Comparison of ENCODE assay signal across 18 cellular contexts in genomic region chr3:197392961-197393360, GRCh38.
DNase-seq lines count a peak whose midpoint lies in the region; ATAC-seq and TF ChIP-seq lines count a peak whose summit lies in the region.
"Had no signal": no experiment of that assay in that cellular context is flagged by ENCODE, and none has a peak within 500 bp of the region (broad histone marks: within the 10 kb centered on the region; RNA-seq: fewer than 3 reads in every experiment).

No MANE protein-coding gene starts in this region.

- H3K4me3 ChIP-seq in gastroesophageal sphincter, result no peak overlapping the region
- H3K4me3 ChIP-seq: psoas muscle, spleen, transverse colon had no signal

- WGBS in gastroesophageal sphincter (ENCODE audit: low coverage in 1 of 2), 2 donors, result 33 to 62% methylated on average over 2 to 3 of the region's 3 CpGs

- H3K36me3 ChIP-seq in gastroesophageal sphincter, result no peaks in the 10 kb centered on the region
- H3K36me3 ChIP-seq: spleen, transverse colon, WERI-Rb-1 had no signal

- no peak for TF ChIP-seq EP300 in gastroesophageal sphincter (IDR thresholded peaks at IDR 0.05)

- no peak for TF ChIP-seq CTCF in gastroesophageal sphincter (IDR thresholded peaks at IDR 0.05)

- DNase-seq in Daoy (ENCODE audit: low read depth), result peak; percentile 22
- DNase-seq in LHCN-M2 (ENCODE audit: low read depth), result peak; percentile 41
- DNase-seq in dermis blood vessel endothelial cell, result peak; percentile 84
- DNase-seq in myocyte (ENCODE audit: low read depth), result peak; percentile 18
- DNase-seq in SK-N-DZ (ENCODE audit: low spot score), result no peak
- DNase-seq in mesenteric fat pad (ENCODE audit: low spot score), result no peak
- DNase-seq: activated gamma-delta T cell; CD4-positive, alpha-beta memory T cell; NCI-H187 treated with DMSO at 0.1 percent for 48 hours; NCI-H345; PC-3; psoas muscle; stimulated activated CD4-positive, alpha-beta T cell treated with anti-CD3 and anti-CD28 coated beads, Interleukin-4, amount 100 ng/mL, for 24 hours; transverse colon; WERI-Rb-1 had no signal

- ATAC-seq in gastroesophageal sphincter (no peak), GM18858 (IDR thresholded peaks at IDR 0.05; ENCODE audit: unreplicated experiment) (no peak)
- ATAC-seq: PC-3, psoas muscle had no signal

- H3K27me3 ChIP-seq in gastroesophageal sphincter, result peaks cover 25% of the 10 kb centered on the region
- H3K27me3 ChIP-seq: transverse colon had no signal

- peaks cover 0 to 8% (median 0%) of the 10 kb centered on the region in 3 donors for H3K4me1 ChIP-seq in gastroesophageal sphincter
- H3K4me1 ChIP-seq: psoas muscle, spleen had no signal

- TF ChIP-seq POLR2A in gastroesophageal sphincter (IDR thresholded peaks at IDR 0.05), result no peak

- H3K27ac ChIP-seq in gastroesophageal sphincter, result no peak overlapping the region
- H3K27ac ChIP-seq: psoas muscle, spleen, transverse colon, WERI-Rb-1 had no signal

- H3K9me3 ChIP-seq in gastroesophageal sphincter, result no peaks in the 10 kb centered on the region
- H3K9me3 ChIP-seq: psoas muscle, spleen, transverse colon had no signal

Comparison
In these comparisons a context has a peak if more than half of its experiments do, and no peak if none do; other contexts are left out.
1. DNase-seq: peak in Daoy (single experiment), LHCN-M2 (single experiment), dermis blood vessel endothelial cell (single experiment) and myocyte (single experiment); none in SK-N-DZ (single experiment) and mesenteric fat pad (single experiment).